Comparison of ENCODE assay signal across 15 cellular contexts in genomic region chr6:4885534-4885933, GRCh38.
A peak's percentile ranks its signal among the peaks of the same experiment; 100 is the strongest.
DNase-seq lines count a peak whose midpoint lies in the region; ATAC-seq, FAIRE-seq and TF ChIP-seq lines count a peak whose summit lies in the region.
"Had no signal": no experiment of that assay in that cellular context is flagged by ENCODE, and none has a peak within 500 bp of the region (broad histone marks: within the 10 kb centered on the region; RNA-seq: fewer than 3 reads in every experiment).

No MANE protein-coding gene starts in this region.

- H3K9me3 ChIP-seq in OCI-LY3 (ENCODE audit: insufficient read depth, low read length): no peaks in the 10 kb centered on the region

- H3K27ac Mint-ChIP-seq in stimulated activated memory B cell treated with anti-CD40 and anti-IgM and Interleukin-4, amounts not matched to agents 10 μg/mL and 1 μg/mL and 100 μg/mL, for 72 hours: peak overlapping the region; percentile 8

- POLR2A ChIA-PET in GM10248 (lab: Yijun Ruan, JAX): no interaction called here

- no peak for ATAC-seq in stimulated activated memory B cell treated with anti-CD40 and anti-IgM and Interleukin-4, amounts not matched to agents 10 μg/mL and 1 μg/mL and 100 μg/mL, for 72 hours
- no peak for ATAC-seq in HG03565 (IDR thresholded peaks at IDR 0.05; ENCODE audit: unreplicated experiment)

- CTCF ChIA-PET in GM10248 (lab: Yijun Ruan, JAX): interaction anchor here (0.6 to 2.6 kb wide), 11 partner anchors 10 to 104 kb away, joined by 3 to 9 read pairs (median 4); no protein-coding TSS in a partner anchor

- no peaks in the 10 kb centered on the region for H3K9me3 Mint-ChIP-seq in stimulated activated memory B cell treated with anti-CD40 and anti-IgM and Interleukin-4, amounts not matched to agents 10 μg/mL and 1 μg/mL and 100 μg/mL, for 72 hours

- no peak overlapping the region for H3K4me3 Mint-ChIP-seq in stimulated activated memory B cell treated with anti-CD40 and anti-IgM and Interleukin-4, amounts not matched to agents 10 μg/mL and 1 μg/mL and 100 μg/mL, for 72 hours

- H3K27me3 ChIP-seq in OCI-LY3 (ENCODE audit: low read depth, low read length): no peaks in the 10 kb centered on the region

- peaks cover 89% of the 10 kb centered on the region for H3K4me1 Mint-ChIP-seq in stimulated activated memory B cell treated with anti-CD40 and anti-IgM and Interleukin-4, amounts not matched to agents 10 μg/mL and 1 μg/mL and 100 μg/mL, for 72 hours

- peak; percentile 18 for DNase-seq in GM10248 (ENCODE audit: extremely low spot score)
- no peak for DNase-seq in GM19239 (ENCODE audit: insufficient read length, low spot score)
- no peak for DNase-seq in NCI-H146 treated with DMSO at 0.1 percent for 48 hours (lab: John Stamatoyannopoulos, UW; ENCODE audit: unreplicated experiment)
- DNase-seq in NK-92 treated with Interleukin-12 subunit alpha and Interleukin-12 subunit beta, amount 100 ng/mL, for 24 hours (lab: John Stamatoyannopoulos, UW): no peak
- DNase-seq: DMS 273 treated with DMSO at 0.1 percent for 48 hours, EL, NCI-H1436 treated with DMSO at 0.1 percent for 48 hours, NCI-H2107, NCI-H345, NCI-H69, OCI-M1 had no signal

- no peak overlapping the region for H2AFZ ChIP-seq in OCI-LY3 (ENCODE audit: low read depth, low read length)

- H4K20me1 ChIP-seq in OCI-LY3 (ENCODE audit: insufficient read depth, low read length): peaks cover 38% of the 10 kb centered on the region

- no peak for TF ChIP-seq CTCF in GM10248 (IDR thresholded peaks at IDR 0.05; ENCODE audit: control extremely low read depth, extremely low read depth, low read depth, missing control alignments)
- no peak for TF ChIP-seq CTCF in OCI-LY3 (IDR thresholded peaks at IDR 0.05; ENCODE audit: low read depth, low read length)

- H3K36me3 ChIP-seq in OCI-LY3 (replicated peaks; ENCODE audit: low read depth, low read length): peaks cover 6% of the 10 kb centered on the region

- no peaks in the 10 kb centered on the region for H3K27me3 Mint-ChIP-seq in stimulated activated memory B cell treated with anti-CD40 and anti-IgM and Interleukin-4, amounts not matched to agents 10 μg/mL and 1 μg/mL and 100 μg/mL, for 72 hours

- peaks cover 59% of the 10 kb centered on the region for H3K4me1 ChIP-seq in OCI-LY3 (ENCODE audit: low read length)

- H3K36me3 Mint-ChIP-seq in stimulated activated memory B cell treated with anti-CD40 and anti-IgM and Interleukin-4, amounts not matched to agents 10 μg/mL and 1 μg/mL and 100 μg/mL, for 72 hours: no peaks in the 10 kb centered on the region

- H3K9ac ChIP-seq in OCI-LY3 (ENCODE audit: low read length): peak overlapping the region; percentile 36; the same call in 1 of the 2 replicates

- H3K27ac ChIP-seq in OCI-LY3 (ENCODE audit: low read length): peak overlapping the region; percentile 79

- FAIRE-seq in GM19239 (lab: Jason Lieb, UNC): peak; percentile 21
- FAIRE-seq: H54 had no signal

- peaks cover 94% of the 10 kb centered on the region for H3K79me2 ChIP-seq in OCI-LY3 (ENCODE audit: low read length)

- peak overlapping the region; percentile 56 for H3K4me3 ChIP-seq in OCI-LY3 (ENCODE audit: low read length)

- H3K4me2 ChIP-seq in OCI-LY3 (ENCODE audit: low read length): peak overlapping the region; percentile 88
